10 cellular contexts compared by ENCODE assay signal in genomic region chr18:7945882-7946281, GRCh38.
DNase-seq lines count a peak whose midpoint lies in the region; ATAC-seq and TF ChIP-seq lines count a peak whose summit lies in the region.
"Had no signal": no experiment of that assay in that cellular context is flagged by ENCODE, and none has a peak within 500 bp of the region (broad histone marks: within the 10 kb centered on the region; RNA-seq: fewer than 3 reads in every experiment).

No MANE protein-coding gene starts in this region.

- ATAC-seq in CD4-positive, alpha-beta T cell (ENCODE audit: poor library complexity), result no peak

- peak overlapping the region; percentile 87 for H3K27ac Mint-ChIP-seq in CD4-positive, alpha-beta T cell

- H3K27me3 ChIP-seq in CD4-positive, alpha-beta T cell (ENCODE audit: control insufficient read depth, insufficient read depth, low read length), result no peaks in the 10 kb centered on the region
- H3K27me3 ChIP-seq in muscle layer of duodenum (ENCODE audit: low read depth, low read length) (no peaks in the 10 kb centered on the region), HAP-1 (ENCODE audit: low read depth) (no peaks in the 10 kb centered on the region)

- H3K4me1 ChIP-seq in muscle layer of duodenum (ENCODE audit: control insufficient read depth in 1 of 2, insufficient read depth in 2 of 2, low read length in 2 of 2) (peaks cover 0 to 16% of the 10 kb centered on the region in 2 donors), HAP-1 (no peaks in the 10 kb centered on the region)

- TF ChIP-seq CTCF in CD4-positive, alpha-beta T cell (IDR thresholded peaks at IDR 0.05), result no peak

- no peaks in the 10 kb centered on the region for H3K36me3 Mint-ChIP-seq in CD4-positive, alpha-beta T cell (ENCODE audit: low read depth)

- H3K36me3 ChIP-seq in muscle layer of duodenum (ENCODE audit: control insufficient read depth in 1 of 2, insufficient read depth in 2 of 2, low read length in 2 of 2) (peaks cover 3 to 9% of the 10 kb centered on the region in 2 donors), HAP-1 (replicated peaks) (no peaks in the 10 kb centered on the region)

- H3K9me3 ChIP-seq in CD4-positive, alpha-beta T cell (ENCODE audit: control insufficient read depth, low read length), result no peaks in the 10 kb centered on the region
- H3K9me3 ChIP-seq in muscle layer of duodenum (ENCODE audit: control insufficient read depth in 1 of 2, low read length in 2 of 2) (no peaks in the 10 kb centered on the region), HAP-1 (peaks cover 4% of the 10 kb centered on the region; the same call in 1 of the 2 replicates)

- H3K27ac ChIP-seq in CD4-positive, alpha-beta T cell (ENCODE audit: low read depth, low read length), result no peak overlapping the region
- peak overlapping the region; percentile 59 for H3K27ac ChIP-seq in muscle layer of duodenum (ENCODE audit: low read length)
- H3K27ac ChIP-seq: HL-60 had no signal

- no peak overlapping the region for H3K4me3 Mint-ChIP-seq in CD4-positive, alpha-beta T cell

- peaks cover 17% of the 10 kb centered on the region for H3K4me1 Mint-ChIP-seq in CD4-positive, alpha-beta T cell (ENCODE audit: low read depth)

- CTCF ChIA-PET in CD4-positive, alpha-beta T cell (lab: Charles Lee), result no interaction called here

- POLR2A ChIA-PET in CD4-positive, alpha-beta T cell (lab: Charles Lee), result no interaction called here

- intact Hi-C loops in CD4-positive, alpha-beta T cell (cut with DNase I, micrococcal nuclease), result no loop called here

- no peak for DNase-seq in CD4-positive, alpha-beta T cell
- DNase-seq in LoVo (ENCODE audit: low spot score) (peak; percentile 10), dermis blood vessel endothelial cell (peak; percentile 86), HAP-1 (ENCODE audit: low spot score in 2 of 2) (no peak), 8988T (no peak), NCI-H345 (lab: John Stamatoyannopoulos, UW) (no peak)
- DNase-seq in activated CD8-positive, alpha-beta memory T cell treated with anti-CD3 and anti-CD28 coated beads, Interleukin-2, amount 50 U/mL, for 48 hours, result no peak
- DNase-seq: DND-41 had no signal

- no peaks in the 10 kb centered on the region for H3K9me3 Mint-ChIP-seq in CD4-positive, alpha-beta T cell

- no peaks in the 10 kb centered on the region for H3K27me3 Mint-ChIP-seq in CD4-positive, alpha-beta T cell

- in situ Hi-C loops in HAP-1 (cut with MboI; ENCODE audit: low sequenced_read_pairs), result no loop called here

- H3K4me3 ChIP-seq in muscle layer of duodenum (ENCODE audit: low read depth in 1 of 2, low read length in 2 of 2) (no peak overlapping the region), HAP-1 (no peak overlapping the region)

Comparison
In these comparisons a context has a peak if more than half of its experiments do, and no peak if none do; other contexts are left out.
1. DNase-seq: peak in LoVo (single experiment) and dermis blood vessel endothelial cell (single experiment); none in CD4-positive, alpha-beta T cell (0 of 10), HAP-1 (0 of 2), 8988T (single experiment), NCI-H345 (single experiment) and activated CD8-positive, alpha-beta memory T cell treated with anti-CD3 and anti-CD28 coated beads, Interleukin-2, amount 50 U/mL, for 48 hours (single experiment).